ENCODE assay signal across 28 cellular contexts in the genomic region with DNA sequence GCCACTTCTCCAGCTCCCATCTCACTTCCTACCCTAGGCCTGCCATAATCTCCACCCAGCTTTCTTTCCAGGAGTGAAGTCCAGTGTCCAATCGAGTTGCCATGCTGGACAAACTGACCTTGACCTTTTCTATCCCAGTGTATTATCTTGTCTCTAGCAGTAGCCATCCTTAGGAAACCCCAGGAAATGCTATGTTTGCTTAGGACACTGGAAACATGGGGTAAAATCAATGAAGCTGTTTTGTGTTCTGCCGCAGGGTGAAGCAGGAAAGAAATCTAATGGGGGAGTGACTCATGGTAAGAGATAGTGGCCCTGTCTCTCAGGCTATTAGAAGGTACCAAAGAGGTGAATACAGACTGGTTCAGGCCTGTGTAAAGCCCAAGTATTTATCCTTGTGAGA.
"Had no signal": no experiment of that assay in that cellular context is flagged by ENCODE, and none has a peak within 500 bp of the region (broad histone marks: within the 10 kb centered on the region; RNA-seq: fewer than 3 reads in every experiment).

No MANE protein-coding gene starts in this region.

- H3K36me3 ChIP-seq: neural progenitor cell, ovary, spleen, suprapubic skin, tibial artery, transverse colon, upper lobe of right lung, uterus had no signal

- H3K27me3 ChIP-seq: neural progenitor cell, ovary, spleen, suprapubic skin, testis, tibial artery, transverse colon, upper lobe of right lung, uterus had no signal

- H3K4me3 ChIP-seq: neural progenitor cell, ovary, psoas muscle, skin epidermis, smooth muscle cell, spleen, suprapubic skin, testis, tibial artery, transverse colon, upper lobe of right lung, uterus had no signal

- DNase-seq: natural killer cell; occipital lobe; ovary; posterior cingulate gyrus; psoas muscle; right cardiac atrium; spleen; stimulated activated CD4-positive, alpha-beta T cell treated with anti-CD3 and anti-CD28 coated beads, Interleukin-12 subunit alpha, Interleukin-12 subunit beta, amount 100 ng/mL, for 4 hours; stimulated activated CD4-positive, alpha-beta T cell treated with anti-CD3 and anti-CD28 coated beads, Interleukin-1b, Interleukin-23, amount 100 ng/mL, for 48 hours; stimulated activated CD4-positive, alpha-beta T cell treated with anti-CD3 and anti-CD28 coated beads, Interleukin-4, amount 100 ng/mL, for 1 hour; stimulated activated CD4-positive, alpha-beta T cell treated with anti-CD3 and anti-CD28 coated beads, Interleukin-4, amount 100 ng/mL, for 4 hours; stimulated activated CD8-positive, alpha-beta memory T cell treated with anti-CD3 and anti-CD28 coated beads, Interleukin-4, amount 100 ng/mL, for 48 hours; stimulated activated naive CD4-positive, alpha-beta T cell; stimulated activated naive CD8-positive, alpha-beta T cell treated with anti-CD3 and anti-CD28 coated beads, Interleukin-15, amount 100 ng/mL, for 72 hours; stimulated activated naive CD8-positive, alpha-beta T cell treated with anti-CD3 and anti-CD28 coated beads, Interleukin-15, Interleukin-2, amounts not matched to agents 100 U/mL and 50 U/mL, for 24 hours; substantia nigra; testis; tibial artery; transverse colon; upper lobe of right lung; uterus had no signal

- H3K9ac ChIP-seq: neural progenitor cell, parathyroid adenoma had no signal

- H3K4me1 ChIP-seq: neural progenitor cell, parathyroid adenoma, psoas muscle, spleen, suprapubic skin, upper lobe of right lung, uterus had no signal

- H3K9me3 ChIP-seq: ovary, psoas muscle, spleen, suprapubic skin, testis, tibial artery, transverse colon, upper lobe of right lung, uterus had no signal

- H3K27ac ChIP-seq: neural progenitor cell, ovary, parathyroid adenoma, psoas muscle, skin epidermis, spleen, suprapubic skin, testis, tibial artery, transverse colon, upper lobe of right lung, uterus had no signal

- ATAC-seq: natural killer cell; psoas muscle; right cardiac atrium; sciatic nerve; stimulated activated memory B cell treated with anti-CD40 and anti-IgM and Interleukin-4, amounts not matched to agents 10 μg/mL and 1 μg/mL and 100 μg/mL, for 72 hours; stimulated activated naive CD8-positive, alpha-beta T cell treated with anti-CD3 and anti-CD28 coated beads, Interleukin-15, amount 100 ng/mL, for 72 hours; stimulated activated naive CD8-positive, alpha-beta T cell treated with anti-CD3 and anti-CD28 coated beads, Interleukin-15, Interleukin-2, amounts not matched to agents 100 U/mL and 50 U/mL, for 24 hours; upper lobe of right lung had no signal

- H3K79me2 ChIP-seq: parathyroid adenoma had no signal

- H3K4me2 ChIP-seq: neural progenitor cell, smooth muscle cell had no signal

- H2AFZ ChIP-seq: neural progenitor cell, parathyroid adenoma had no signal
